ENCODE assay signal across 24 cellular contexts in the genomic region with DNA sequence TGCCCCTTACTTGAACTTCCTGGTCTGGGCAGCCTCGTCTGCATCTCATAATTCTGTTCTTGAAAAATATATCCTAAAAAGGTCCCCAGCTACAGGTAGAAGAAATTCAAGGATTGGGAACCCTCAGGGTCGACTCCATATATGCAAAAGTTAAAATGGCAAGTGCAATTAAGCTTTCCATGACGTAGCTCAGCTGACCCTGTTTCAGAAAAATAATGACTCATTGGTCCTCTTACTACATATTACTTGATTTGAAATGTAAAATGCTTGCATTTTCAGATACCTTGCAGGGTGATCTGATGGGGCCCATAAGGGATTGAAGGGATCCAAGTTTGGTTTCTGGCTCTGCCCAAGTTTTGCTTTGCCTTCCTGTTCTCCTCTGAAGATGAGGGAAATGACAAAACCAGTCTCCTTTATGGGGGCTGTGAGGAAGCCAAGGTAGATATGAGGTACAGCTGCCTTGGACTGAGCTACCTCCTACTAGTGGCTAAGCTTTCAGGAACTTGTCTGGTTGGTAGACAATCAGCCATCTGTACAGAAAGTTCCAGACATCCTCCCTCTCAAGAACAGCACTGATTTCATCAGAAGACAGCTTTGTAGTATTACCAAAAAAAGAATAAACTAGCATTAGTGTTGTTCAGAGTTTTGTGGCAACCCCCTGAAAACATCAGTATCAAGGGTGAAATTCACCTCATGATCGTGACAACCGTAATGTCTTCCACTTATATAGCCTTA.
DNase-seq lines count a peak whose midpoint lies in the region; ATAC-seq, FAIRE-seq and TF ChIP-seq lines count a peak whose summit lies in the region.
"Had no signal": no experiment of that assay in that cellular context is flagged by ENCODE, and none has a peak within 500 bp of the region (broad histone marks: within the 10 kb centered on the region; RNA-seq: fewer than 3 reads in every experiment).

No MANE protein-coding gene starts in this region.

- H3K4me3 Mint-ChIP-seq in type B pancreatic cell, result no peak overlapping the region
- H3K4me3 Mint-ChIP-seq: activated B cell treated with CpG ODN at 0.5 μM for 24 hours; activated CD8-positive, alpha-beta T cell treated with anti-CD3 and anti-CD28 coated beads for 36 hours; CD4-positive, CD25-positive, alpha-beta regulatory T cell; GM23338; nephron progenitor cell had no signal

- no peak overlapping the region for H3K27ac Mint-ChIP-seq in type B pancreatic cell
- H3K27ac Mint-ChIP-seq: activated B cell treated with CpG ODN at 0.5 μM for 24 hours; activated CD8-positive, alpha-beta T cell treated with anti-CD3 and anti-CD28 coated beads for 36 hours; CD4-positive, CD25-positive, alpha-beta regulatory T cell; GM23338; nephron progenitor cell had no signal

- H2AFZ ChIP-seq in PC-9 (no peak overlapping the region), hepatocyte (no peak overlapping the region)
- H2AFZ ChIP-seq: GM23338 had no signal

- H3K9me2 ChIP-seq in PC-9 (ENCODE audit: insufficient read depth), result no peaks in the 10 kb centered on the region
- no peaks in the 10 kb centered on the region for H3K9me2 ChIP-seq in hepatocyte (replicated peaks; ENCODE audit: insufficient read depth)

- no peaks in the 10 kb centered on the region for H3K27me3 Mint-ChIP-seq in type B pancreatic cell
- H3K27me3 Mint-ChIP-seq: CD4-positive, CD25-positive, alpha-beta regulatory T cell had no signal

- 73% methylated on average over 5 of the region's 5 CpGs for WGBS in hepatocyte (ENCODE audit: low lambda C conversion rate, missing lambda C conversion rate)

- H3K4me1 Mint-ChIP-seq in type B pancreatic cell (ENCODE audit: unreplicated experiment), result peaks cover 53% of the 10 kb centered on the region
- H3K4me1 Mint-ChIP-seq: CD4-positive, CD25-positive, alpha-beta regulatory T cell had no signal

- H3K4me1 ChIP-seq in PC-9 (replicated peaks; ENCODE audit: insufficient read depth) (peaks cover 50% of the 10 kb centered on the region), hepatocyte (ENCODE audit: insufficient read depth) (peaks cover 64% of the 10 kb centered on the region), thoracic aorta (ENCODE audit: control insufficient read depth in 1 of 2, low read depth in 2 of 2) (peaks cover 45 to 87% of the 10 kb centered on the region in 2 donors)

- no peaks in the 10 kb centered on the region for H3K36me3 Mint-ChIP-seq in type B pancreatic cell
- H3K36me3 Mint-ChIP-seq: CD4-positive, CD25-positive, alpha-beta regulatory T cell had no signal

- 0 out of 2 replicates have a peak, but pooled peaks cover 5% of the 10 kb centered on the region for H3K79me2 ChIP-seq in PC-9 (ENCODE audit: low read depth)
- H3K79me2 ChIP-seq in hepatocyte, result peaks cover 9% of the 10 kb centered on the region

- H3F3A ChIP-seq in PC-9 (ENCODE audit: insufficient read depth, low read depth), result peaks cover 29% of the 10 kb centered on the region

- no peak overlapping the region for H3K4me3 ChIP-seq in PC-9
- no peak overlapping the region for H3K4me3 ChIP-seq in bronchial epithelial cell (ENCODE audit: low read depth, low read length)
- H3K4me3 ChIP-seq in hepatocyte, result no peak overlapping the region
- H3K4me3 ChIP-seq in thoracic aorta, result no peak overlapping the region
- H3K4me3 ChIP-seq: GM23338, right lobe of liver had no signal

- DNase-seq in PC-9 (no peak), bronchial epithelial cell (ENCODE audit: low read depth) (peak; percentile 28), hepatocyte (ENCODE audit: low spot score) (no peak), thoracic aorta (ENCODE audit: low spot score) (no peak), type B pancreatic cell (ENCODE audit: extremely low spot score, unreplicated experiment) (no peak), RKO (ENCODE audit: low spot score) (no peak), DMS 273 treated with DMSO at 0.1 percent for 48 hours (lab: John Stamatoyannopoulos, UW) (no peak)
- DNase-seq: activated B cell treated with CpG ODN at 0.5 μM for 24 hours; activated CD8-positive, alpha-beta T cell treated with anti-CD3 and anti-CD28 coated beads for 36 hours; activated naive CD4-positive, alpha-beta T cell; amygdala; CD4-positive, CD25-positive, alpha-beta regulatory T cell; cerebellar nuclear complex; effector memory CD4-positive, alpha-beta T cell; head of caudate nucleus; NCI-H1105 treated with DMSO at 0.1 percent for 48 hours; NCI-H2081 treated with DMSO at 0.1 percent for 48 hours; NCI-H446 treated with DMSO at 0.1 percent for 48 hours; nephron progenitor cell; right lobe of liver had no signal

- no TSS peak for BruUV-seq in PC-9 (replicated peaks; lab: Mats Ljungman, UMichigan)

- intact Hi-C loops in PC-9 (cut with micrococcal nuclease; ENCODE audit: unreplicated experiment), result no loop called here

- ATAC-seq in thoracic aorta (ENCODE audit: insufficient number of reproducible peaks, low FRiP score, low read depth) (no peak), HG03571 (IDR thresholded peaks at IDR 0.05; ENCODE audit: unreplicated experiment) (no peak)
- ATAC-seq: activated CD8-positive, alpha-beta T cell treated with anti-CD3 and anti-CD28 coated beads for 36 hours; esophagus mucosa; GM23338; right lobe of liver had no signal

- no peaks in the 10 kb centered on the region for H3K27me3 ChIP-seq in PC-9 (ENCODE audit: insufficient read depth, low read depth)
- no peaks in the 10 kb centered on the region for H3K27me3 ChIP-seq in bronchial epithelial cell (ENCODE audit: control insufficient read depth, insufficient read depth, low read length)
- no peaks in the 10 kb centered on the region for H3K27me3 ChIP-seq in hepatocyte
- H3K27me3 ChIP-seq in thoracic aorta (replicated peaks; ENCODE audit: insufficient read depth), result no peaks in the 10 kb centered on the region
- H3K27me3 ChIP-seq: right lobe of liver had no signal

- H3K27ac ChIP-seq in PC-9 (0 out of 2 replicates have a peak overlapping the region, but pooled peaks have one; percentile 25), hepatocyte (peak overlapping the region; percentile 95), thoracic aorta (peak overlapping the region; percentile 48 to 60)
- H3K27ac ChIP-seq: right lobe of liver had no signal

- CTCF ChIA-PET in PC-9 (lab: Charles Lee), result no interaction called here

- no peaks in the 10 kb centered on the region for H3K9me3 Mint-ChIP-seq in type B pancreatic cell
- H3K9me3 Mint-ChIP-seq: activated B cell treated with CpG ODN at 0.5 μM for 24 hours; activated CD8-positive, alpha-beta T cell treated with anti-CD3 and anti-CD28 coated beads for 36 hours; CD4-positive, CD25-positive, alpha-beta regulatory T cell; GM23338; nephron progenitor cell had no signal

- H3K4me2 ChIP-seq in PC-9 (0 out of 2 replicates have a peak overlapping the region, but pooled peaks have one; percentile 6), hepatocyte (no peak overlapping the region)
- H3K4me2 ChIP-seq: GM23338 had no signal

- H3K36me3 ChIP-seq in PC-9 (ENCODE audit: low read depth), result no peaks in the 10 kb centered on the region
- H3K36me3 ChIP-seq in bronchial epithelial cell (ENCODE audit: control insufficient read depth, insufficient read depth, low read length), result no peaks in the 10 kb centered on the region
- no peaks in the 10 kb centered on the region for H3K36me3 ChIP-seq in hepatocyte (replicated peaks; ENCODE audit: insufficient read depth, low read depth)
- H3K36me3 ChIP-seq in thoracic aorta, result peaks cover 13% of the 10 kb centered on the region
- H3K36me3 ChIP-seq: right lobe of liver had no signal

- POLR2A ChIA-PET in PC-9 (lab: Charles Lee; ENCODE audit: unreplicated experiment), result interaction anchor here (0.6 kb wide), 1 partner anchor 109 kb away, joined by 6 read pairs; no protein-coding TSS in a partner anchor

- H3K9me3 ChIP-seq in PC-9 (ENCODE audit: insufficient read depth, low read depth) (no peaks in the 10 kb centered on the region), hepatocyte (ENCODE audit: low read depth) (no peaks in the 10 kb centered on the region), thoracic aorta (no peaks in the 10 kb centered on the region)
- H3K9me3 ChIP-seq: right lobe of liver had no signal

- TF ChIP-seq CTCF in PC-9 (conservative IDR thresholded peaks at IDR 0.05) (no peak), bronchial epithelial cell (IDR thresholded peaks at IDR 0.05; ENCODE audit: insufficient read depth, low read length, severe bottlenecking) (no peak), hepatocyte (IDR thresholded peaks at IDR 0.05; ENCODE audit: poor library complexity) (no peak), thoracic aorta (IDR thresholded peaks at IDR 0.05) (no peak), type B pancreatic cell (conservative IDR thresholded peaks at IDR 0.05) (no peak)

- FAIRE-seq in bronchial epithelial cell (lab: Jason Lieb, UNC), result no peak
- FAIRE-seq: GM18507 had no signal

- H4K20me1 ChIP-seq in PC-9 (ENCODE audit: insufficient read depth) (no peaks in the 10 kb centered on the region), hepatocyte (ENCODE audit: insufficient read depth, poor library complexity, severe bottlenecking) (no peaks in the 10 kb centered on the region)

Comparison
In these comparisons a context has a peak if more than half of its experiments do, and no peak if none do; other contexts are left out.
1. H3K27ac ChIP-seq: peak in every context shown above with its lines; median percentile 95 in hepatocyte; 54 in thoracic aorta; 25 in PC-9.